In genomic region chr11:6727971-6728890, GRCh38 we compare ENCODE assay signal across 22 cellular contexts. TPM values are rescaled to one million over a fixed set of nuclear protein-coding genes. Genes with fewer than 3 reads are reported as not detected.
DNase-seq lines count a peak whose midpoint lies in the region; ATAC-seq, FAIRE-seq and TF ChIP-seq lines count a peak whose summit lies in the region.
"Had no signal": no experiment of that assay in that cellular context is flagged by ENCODE, and none has a peak within 500 bp of the region (broad histone marks: within the 10 kb centered on the region; RNA-seq: fewer than 3 reads in every experiment).

No MANE protein-coding gene starts in this region.

- TF ChIP-seq EP300 in A549 (IDR thresholded peaks at IDR 0.05): no peak

- peaks cover 74% of the 10 kb centered on the region for H3K36me3 Mint-ChIP-seq in CD8-positive, alpha-beta T cell
- peaks cover 43% of the 10 kb centered on the region for H3K36me3 Mint-ChIP-seq in activated naive CD8-positive, alpha-beta T cell treated with anti-CD3 and anti-CD28 coated beads, Interleukin-2, amount 50 U/mL, for 24 hours (ENCODE audit: low read depth)
- peaks cover 44% of the 10 kb centered on the region for H3K36me3 Mint-ChIP-seq in memory B cell

- no peaks in the 10 kb centered on the region for H3K27me3 Mint-ChIP-seq in CD8-positive, alpha-beta T cell (ENCODE audit: low read depth)
- H3K27me3 Mint-ChIP-seq in activated naive CD8-positive, alpha-beta T cell treated with anti-CD3 and anti-CD28 coated beads, Interleukin-2, amount 50 U/mL, for 24 hours: no peaks in the 10 kb centered on the region
- H3K27me3 Mint-ChIP-seq in memory B cell: no peaks in the 10 kb centered on the region

- H3K9me3 ChIP-seq in A549 (no peaks in the 10 kb centered on the region), esophagus squamous epithelium (no peaks in the 10 kb centered on the region), HAP-1 (no peaks in the 10 kb centered on the region)
- no peaks in the 10 kb centered on the region for H3K9me3 ChIP-seq in CD8-positive, alpha-beta T cell (ENCODE audit: low read length)
- H3K9me3 ChIP-seq: thyroid gland had no signal

- no peak overlapping the region for H3K4me3 ChIP-seq in A549
- H3K4me3 ChIP-seq in CD8-positive, alpha-beta T cell (ENCODE audit: low read depth, low read length): no peak overlapping the region
- H3K4me3 ChIP-seq in esophagus squamous epithelium: no peak overlapping the region
- H3K4me3 ChIP-seq in HAP-1: no peak overlapping the region
- H3K4me3 ChIP-seq: dorsolateral prefrontal cortex, hepatocyte, thyroid gland had no signal

- intact Hi-C loops in CD8-positive, alpha-beta T cell (cut with DNase I, micrococcal nuclease): loop anchor here in 1 of 2 experiments (2.0 kb wide), 1 partner anchor 17 kb away; no protein-coding TSS in a partner anchor
- intact Hi-C loops in esophagus squamous epithelium (cut with DNase I): no loop called here

- CTCF ChIA-PET in A549 (lab: Yijun Ruan, JAX): interaction anchor here (1.7 to 2.2 kb wide), 2 partner anchors 9 to 22 kb away, joined by 6 to 13 read pairs; no protein-coding TSS in a partner anchor
- CTCF ChIA-PET in CD8-positive, alpha-beta T cell (lab: Charles Lee): interaction anchor here (0.6 to 2.4 kb wide), 10 partner anchors 9 to 1069 kb away, joined by 3 to 16 read pairs (median 4); no protein-coding TSS in a partner anchor

- H3K9me3 Mint-ChIP-seq in CD8-positive, alpha-beta T cell: peaks cover 17% of the 10 kb centered on the region
- H3K9me3 Mint-ChIP-seq in activated naive CD8-positive, alpha-beta T cell treated with anti-CD3 and anti-CD28 coated beads, Interleukin-2, amount 50 U/mL, for 24 hours: peaks cover 6% of the 10 kb centered on the region
- peaks cover 6% of the 10 kb centered on the region for H3K9me3 Mint-ChIP-seq in memory B cell

- no peak for FAIRE-seq in A549 (lab: Jason Lieb, UNC)
- FAIRE-seq: kidney had no signal

- POLR2A ChIA-PET in A549 (lab: Yijun Ruan, JAX): no interaction called here
- POLR2A ChIA-PET in CD8-positive, alpha-beta T cell (lab: Charles Lee): interaction anchor here (0.8 to 2.0 kb wide), 2 partner anchors 17 to 109 kb away, joined by 3 to 5 read pairs; partner anchors contain the start of gene TPP1

- no peak for TF ChIP-seq POLR2A in A549 (IDR thresholded peaks at IDR 0.05; ENCODE audit: low read length)
- no peak for TF ChIP-seq POLR2A in esophagus squamous epithelium (IDR thresholded peaks at IDR 0.05)

- no peaks in the 10 kb centered on the region for H3K36me3 ChIP-seq in CD8-positive, alpha-beta T cell (ENCODE audit: insufficient read depth, low read length)
- H3K36me3 ChIP-seq in esophagus squamous epithelium (no peaks in the 10 kb centered on the region), HAP-1 (replicated peaks) (no peaks in the 10 kb centered on the region)
- H3K36me3 ChIP-seq: thyroid gland had no signal

- ATAC-seq in A549 (no peak), memory B cell (ENCODE audit: low read depth) (no peak), GM18873 (IDR thresholded peaks at IDR 0.05; ENCODE audit: low FRiP score, unreplicated experiment) (no peak)
- ATAC-seq in CD8-positive, alpha-beta T cell: no peak
- no peak for ATAC-seq in activated naive CD8-positive, alpha-beta T cell treated with anti-CD3 and anti-CD28 coated beads, Interleukin-2, amount 50 U/mL, for 24 hours

- peaks cover 76% of the 10 kb centered on the region for H3K4me1 Mint-ChIP-seq in CD8-positive, alpha-beta T cell (ENCODE audit: low read depth)
- peaks cover 70% of the 10 kb centered on the region for H3K4me1 Mint-ChIP-seq in activated naive CD8-positive, alpha-beta T cell treated with anti-CD3 and anti-CD28 coated beads, Interleukin-2, amount 50 U/mL, for 24 hours
- H3K4me1 Mint-ChIP-seq in memory B cell: peaks cover 29% of the 10 kb centered on the region

- H3K27me3 ChIP-seq in CD8-positive, alpha-beta T cell (ENCODE audit: insufficient read depth, low read length): no peaks in the 10 kb centered on the region
- H3K27me3 ChIP-seq in esophagus squamous epithelium (no peaks in the 10 kb centered on the region), HAP-1 (ENCODE audit: low read depth) (peaks cover 4% of the 10 kb centered on the region)
- H3K27me3 ChIP-seq: hepatocyte, thyroid gland had no signal

- in situ Hi-C loops in HAP-1 (cut with MboI; ENCODE audit: low sequenced_read_pairs): no loop called here

- 33% methylated on average over 6 of the region's 6 CpGs for WGBS in A549 (ENCODE audit: missing lambda C conversion rate)
- WGBS in esophagus squamous epithelium, 2 donors: 54 to 71% methylated on average over 6 of the region's 6 CpGs

- DNase-seq in A549 (ENCODE audit: low read depth in 1 of 2, low spot score in 1 of 2): peak in 1 of 2 experiments; percentile 3
- DNase-seq in CD8-positive, alpha-beta T cell: no peak
- DNase-seq in activated naive CD8-positive, alpha-beta T cell treated with anti-CD3 and anti-CD28 coated beads, Interleukin-2, amount 50 U/mL, for 24 hours: no peak
- no peak for DNase-seq in memory B cell (ENCODE audit: low spot score in 2 of 2)
- DNase-seq in esophagus squamous epithelium (lab: John Stamatoyannopoulos, UW): no peak
- no peak for DNase-seq in LoVo (ENCODE audit: low spot score)
- DNase-seq in HAP-1 (ENCODE audit: low spot score in 2 of 2): no peak
- DNase-seq: dorsolateral prefrontal cortex; kidney; NCI-H345; stimulated activated CD4-positive, alpha-beta T cell treated with anti-CD3 and anti-CD28 coated beads, Interleukin-4, amount 100 ng/mL, for 24 hours; stimulated activated CD8-positive, alpha-beta memory T cell treated with anti-CD3 and anti-CD28 coated beads, Interleukin-4, amount 100 ng/mL, for 48 hours; T-helper 1 cell; thyroid gland had no signal

- TF ChIP-seq CTCF in A549 (IDR thresholded peaks at IDR 0.05): no peak
- TF ChIP-seq CTCF in CD8-positive, alpha-beta T cell (IDR thresholded peaks at IDR 0.05): no peak
- no peak for TF ChIP-seq CTCF in esophagus squamous epithelium (IDR thresholded peaks at IDR 0.05)

- H3K4me3 Mint-ChIP-seq in CD8-positive, alpha-beta T cell: peak overlapping the region; percentile 22
- no peak overlapping the region for H3K4me3 Mint-ChIP-seq in activated naive CD8-positive, alpha-beta T cell treated with anti-CD3 and anti-CD28 coated beads, Interleukin-2, amount 50 U/mL, for 24 hours
- H3K4me3 Mint-ChIP-seq in memory B cell: no peak overlapping the region

- no peak overlapping the region for H3K4me2 ChIP-seq in A549
- H3K4me2 ChIP-seq: hepatocyte had no signal

- no peak for TF ChIP-seq RAD21 in A549 (conservative IDR thresholded peaks at IDR 0.05 in 1 of 2, IDR thresholded peaks at IDR 0.05 in 1 of 2)

- H3K4me1 ChIP-seq in A549: no peaks in the 10 kb centered on the region
- peaks cover 49% of the 10 kb centered on the region for H3K4me1 ChIP-seq in CD8-positive, alpha-beta T cell (ENCODE audit: insufficient read depth, low read length)
- H3K4me1 ChIP-seq in esophagus squamous epithelium: no peaks in the 10 kb centered on the region
- H3K4me1 ChIP-seq in HAP-1: peaks cover 6% of the 10 kb centered on the region; the same call in 1 of the 2 replicates
- H3K4me1 ChIP-seq: parathyroid adenoma, thyroid gland had no signal

- H3K27ac Mint-ChIP-seq in CD8-positive, alpha-beta T cell: peak overlapping the region; percentile 91
- H3K27ac Mint-ChIP-seq in activated naive CD8-positive, alpha-beta T cell treated with anti-CD3 and anti-CD28 coated beads, Interleukin-2, amount 50 U/mL, for 24 hours: peak overlapping the region; percentile 55
- peak overlapping the region; percentile 51 for H3K27ac Mint-ChIP-seq in memory B cell

- H3K27ac ChIP-seq in A549 (no peak overlapping the region), esophagus squamous epithelium (no peak overlapping the region)
- H3K27ac ChIP-seq in CD8-positive, alpha-beta T cell (ENCODE audit: low read depth, low read length): no peak overlapping the region
- H3K27ac ChIP-seq: dorsolateral prefrontal cortex, hepatocyte, parathyroid adenoma, thyroid gland had no signal

TF ChIP-seq in A549, 52 proteins besides CTCF, POLR2A, EP300 and RAD21 (continues in another document):
- TF ChIP-seq MYC (IDR thresholded peaks at IDR 0.05; ENCODE audit: borderline replicate concordance, low read length) (no peak), ZSCAN20 (CRISPR knock-in tag; IDR thresholded peaks at IDR 0.05) (no peak), NFE2L2 (conservative IDR thresholded peaks at IDR 0.05; ENCODE audit: low read length) (peak; percentile 30; the same call in 1 of the 2 replicates), EHMT2 (IDR thresholded peaks at IDR 0.05; ENCODE audit: low read depth) (no peak), CHD4 (IDR thresholded peaks at IDR 0.05; ENCODE audit: borderline replicate concordance) (no peak), KDM5A (IDR thresholded peaks at IDR 0.05) (no peak), CHD2 (IDR thresholded peaks at IDR 0.05; ENCODE audit: low read length, partially characterized antibody) (no peak), HEYL (CRISPR knock-in tag; IDR thresholded peaks at IDR 0.05) (no peak)

RNA-seq across cellular contexts. Expression of gene OR2AG2, which starts 43.5 kb away (rescaled TPM):
- polyA plus RNA-seq in A549 (2011; rRNA removed) (0.04 and 0.17 TPM in 2 replicates), A549 (2017; fragmentation: RNase III; extraction: RNeasy Plus Mini Kit Qiagen cat#74134 plus additional on column Dnase treatment) (0.03 to 0.05 TPM in 2 of 3 replicates, not detected in the other)
- 0.03 and 0.04 TPM in 2 replicates for polyA plus RNA-seq in A549 (2012; cell fraction: cytosol; rRNA removed)
- polyA plus RNA-seq in A549 (2012; cell fraction: nucleus; rRNA removed): not detected in 2 replicates
- 0.39 and 1.7 TPM in 2 replicates for polyA minus RNA-seq in A549 (2011; rRNA and poly(A)+ RNA removed)
- total RNA-seq in CD8-positive, alpha-beta T cell: not detected
- under 1 TPM in 3 of 4 donors, not detected in 1; 0.08 to 0.76 (median 0.13) TPM for total RNA-seq in esophagus squamous epithelium
- total RNA-seq: G401, mucosa of gallbladder, skeletal muscle tissue had no signal
- polyA plus RNA-seq: hepatocyte had no signal

RNA-seq across cellular contexts. Expression of gene MRPL17, which starts 45.1 kb away (rescaled TPM):
- polyA plus RNA-seq in A549 (2011; rRNA removed): 96.8 and 107 TPM in 2 replicates
- polyA plus RNA-seq in A549 (2012; cell fraction: cytosol; rRNA removed): 101 and 115 TPM in 2 replicates
- polyA plus RNA-seq in A549 (2012; cell fraction: nucleus; rRNA removed): 57.5 and 58.2 TPM in 2 replicates
- polyA plus RNA-seq in A549 (2017; fragmentation: RNase III; extraction: RNeasy Plus Mini Kit Qiagen cat#74134 plus additional on column Dnase treatment): 127 to 132 TPM (median 128 TPM) in 3 replicates
- 51.0 and 66.0 TPM in 2 replicates for polyA minus RNA-seq in A549 (2011; rRNA and poly(A)+ RNA removed)
- total RNA-seq in CD8-positive, alpha-beta T cell: 10 to 100 TPM; 11.2 to 12.0 TPM
- total RNA-seq in esophagus squamous epithelium: 10 to 100 TPM; 18.9 to 31.8 (median 26.1) TPM

RNA-seq across cellular contexts. Expression of gene OR2AG1, which starts 54.6 kb away (rescaled TPM):
- not detected in 2 replicates for polyA plus RNA-seq in A549 (2011; rRNA removed)
- polyA plus RNA-seq in A549 (2012; cell fraction: cytosol; rRNA removed): not detected in 2 replicates
- polyA plus RNA-seq in A549 (2012; cell fraction: nucleus; rRNA removed): not detected in 2 replicates
- not detected in 3 replicates for polyA plus RNA-seq in A549 (2017; fragmentation: RNase III; extraction: RNeasy Plus Mini Kit Qiagen cat#74134 plus additional on column Dnase treatment)
- not detected in 2 replicates for polyA minus RNA-seq in A549 (2011; rRNA and poly(A)+ RNA removed)
- total RNA-seq in CD8-positive, alpha-beta T cell: not detected
- not detected for total RNA-seq in esophagus squamous epithelium
- total RNA-seq: fibroblast of lung, G401, kidney, mucosa of gallbladder, skeletal muscle tissue, thyroid gland had no signal
- polyA plus RNA-seq: adipose tissue, fibroblast of lung, hepatocyte had no signal
